In the genomic region with DNA sequence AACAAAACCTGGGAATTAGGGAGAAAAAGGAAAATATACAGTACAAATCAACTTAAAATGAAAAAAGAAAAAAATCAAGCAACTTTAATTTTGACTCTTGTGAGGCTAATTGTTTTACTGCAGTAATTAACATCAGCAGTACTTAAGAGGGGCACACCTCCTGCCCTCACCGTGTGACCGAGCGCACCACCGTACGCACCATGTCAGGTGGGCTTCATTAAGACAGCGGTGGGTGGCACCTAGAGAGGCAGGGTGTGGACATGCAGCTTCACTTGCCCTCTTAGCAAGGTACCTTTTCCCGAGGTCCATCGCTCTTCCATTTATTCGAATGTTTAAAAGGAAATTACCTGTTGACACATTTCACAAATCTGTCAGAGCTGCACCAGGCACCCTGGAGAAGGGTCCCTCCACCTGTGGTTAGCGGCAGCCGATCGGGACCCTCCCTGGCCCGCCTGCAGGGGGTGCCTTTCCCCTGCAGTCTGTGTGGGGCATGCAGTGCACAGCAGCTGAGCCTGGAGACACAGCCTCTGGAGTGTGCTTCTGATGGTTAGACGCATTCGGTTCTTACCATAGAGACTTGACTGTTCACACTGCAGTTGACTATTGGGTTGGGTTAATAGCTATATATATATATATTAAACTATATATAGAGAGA, we compare ENCODE assay signal across 1 cellular context.
TF ChIP-seq lines count a peak whose summit lies in the region.

No MANE protein-coding gene starts in this region.

TF ChIP-seq in SK-N-SH, 30 proteins besides CTCF, POLR2A, EP300 and RAD21:
- TF ChIP-seq SMC3 (IDR thresholded peaks at IDR 0.05; ENCODE audit: low read depth, low read length) (peak; percentile 55), FOXM1 (IDR thresholded peaks at IDR 0.05; ENCODE audit: low read depth) (no peak)
